In genomic region chr11:31809857-31810778, GRCh38 we compare ENCODE assay signal across 8 cellular contexts. TPM values are rescaled to one million over a fixed set of nuclear protein-coding genes. Genes with fewer than 3 reads are reported as not detected.
A peak's percentile ranks its signal among the peaks of the same experiment; 100 is the strongest.
DNase-seq lines count a peak whose midpoint lies in the region; ATAC-seq and TF ChIP-seq lines count a peak whose summit lies in the region.

No MANE protein-coding gene starts in this region.

- H3K9me2 ChIP-seq in GM23338 (ENCODE audit: insufficient read depth) (no peaks in the 10 kb centered on the region), SK-N-SH (no peaks in the 10 kb centered on the region), neural cell (ENCODE audit: insufficient read depth, low read length) (no peaks in the 10 kb centered on the region)

- WGBS in SK-N-SH (ENCODE audit: low lambda C conversion rate): 6% methylated on average over 35 of the region's 91 CpGs
- WGBS in esophagus, 2 donors: 3 to 4% methylated on average over 69 to 91 of the region's 91 CpGs

- H3K9me3 ChIP-seq in SK-N-SH (no peaks in the 10 kb centered on the region), esophagus (ENCODE audit: control insufficient read depth in 2 of 2, insufficient read depth in 1 of 2, low read depth in 1 of 2, low read length in 1 of 2) (peaks cover 0 to 4% of the 10 kb centered on the region in 2 donors), neural cell (ENCODE audit: low read length) (no peaks in the 10 kb centered on the region)

- TF ChIP-seq EP300 in SK-N-SH (IDR thresholded peaks at IDR 0.05; ENCODE audit: borderline replicate concordance in 1 of 2, low read depth in 1 of 2, low read length in 1 of 2): no peak
- TF ChIP-seq EP300 in neural cell (conservative IDR thresholded peaks at IDR 0.05; ENCODE audit: poor library complexity, severe bottlenecking): no peak

- peaks cover 10% of the 10 kb centered on the region; the same call in 2 of the 3 replicates for H3K9me3 Mint-ChIP-seq in GM23338

- H3K27ac ChIP-seq in GM23338 (ENCODE audit: low read depth) (no peak overlapping the region), SK-N-SH (ENCODE audit: low read depth in 2 of 2, low read length in 1 of 2) (no peak overlapping the region), esophagus (ENCODE audit: low read depth in 2 of 2, low read length in 1 of 2) (no peak overlapping the region), neural cell (ENCODE audit: low read length) (peak overlapping the region; percentile 73)

- H3K4me3 ChIP-seq in AG04449 (ENCODE audit: low read depth, low read length) (peak overlapping the region; percentile 54), GM23338 (peak overlapping the region; percentile 71), SK-N-SH (ENCODE audit: low read depth in 2 of 2, low read length in 1 of 2) (peak overlapping the region; percentile 6 to 39; a peak in 2 of 4 replicates), esophagus (ENCODE audit: low read depth in 1 of 2, low read length in 2 of 2) (peak overlapping the region; percentile 32 to 42), neural cell (ENCODE audit: low read length) (peak overlapping the region; percentile 97)

- H3K27me3 ChIP-seq in GM23338 (ENCODE audit: insufficient read depth): peaks cover 99% of the 10 kb centered on the region
- H3K27me3 ChIP-seq in SK-N-SH (ENCODE audit: insufficient read depth): peaks cover 98% of the 10 kb centered on the region
- H3K27me3 ChIP-seq in esophagus (ENCODE audit: control insufficient read depth in 1 of 2, insufficient read depth in 2 of 2, low read length in 2 of 2): peaks cover 10 to 65% of the 10 kb centered on the region in 2 donors
- H3K27me3 ChIP-seq in neural cell (ENCODE audit: insufficient read depth, low read depth, low read length): peaks cover 70% of the 10 kb centered on the region

- peaks cover 75% of the 10 kb centered on the region for H3K4me1 ChIP-seq in GM23338 (ENCODE audit: insufficient read depth)
- peaks cover 6 to 9% of the 10 kb centered on the region in 2 experiments; a peak in 2 of 4 replicates for H3K4me1 ChIP-seq in SK-N-SH (ENCODE audit: control insufficient read depth in 1 of 2, insufficient read depth in 2 of 2, low read depth in 1 of 2, low read length in 1 of 2)
- peaks cover 17 to 23% of the 10 kb centered on the region in 2 donors for H3K4me1 ChIP-seq in esophagus (ENCODE audit: control insufficient read depth in 2 of 2, insufficient read depth in 2 of 2, low read length in 1 of 2)

- H3K4me2 ChIP-seq in GM23338 (peak overlapping the region; percentile 74), SK-N-SH (peak overlapping the region; percentile 82), neural cell (ENCODE audit: low read length) (peak overlapping the region; percentile 72)

- H2AFZ ChIP-seq in GM23338 (peak overlapping the region; percentile 79), SK-N-SH (ENCODE audit: low read depth) (peak overlapping the region; percentile 22; the same call in 1 of the 2 replicates), neural cell (ENCODE audit: low read depth, low read length) (no peak overlapping the region)

- no peak overlapping the region for H3K27ac Mint-ChIP-seq in GM23338

- H3K27me3 Mint-ChIP-seq in GM23338 (ENCODE audit: insufficient read depth, low read depth, poor library complexity): peaks cover 96% of the 10 kb centered on the region

- H3F3A ChIP-seq in GM23338 (replicated peaks; ENCODE audit: low read depth): peaks cover 34% of the 10 kb centered on the region
- no peaks in the 10 kb centered on the region for H3F3A ChIP-seq in SK-N-SH (replicated peaks; ENCODE audit: insufficient read depth)
- H3F3A ChIP-seq in neural cell (ENCODE audit: insufficient read depth, low read length, poor library complexity, severe bottlenecking): peaks cover 12% of the 10 kb centered on the region

- POLR2A ChIA-PET in AG04449 (lab: Yijun Ruan, JAX) (no interaction called here), SK-N-SH (lab: Yijun Ruan, JAX) (interaction anchor here (0.6 kb wide), 1 partner anchor 12 kb away, joined by 3 read pairs; no protein-coding TSS in a partner anchor)

- no peak for TF ChIP-seq CTCF in AG04449 (IDR thresholded peaks at IDR 0.05; ENCODE audit: insufficient read depth, low read length, missing control alignments)
- no peak for TF ChIP-seq CTCF in GM23338 (conservative IDR thresholded peaks at IDR 0.05; ENCODE audit: low read depth in 2 of 2)
- TF ChIP-seq CTCF in SK-N-SH (IDR thresholded peaks at IDR 0.05): no peak
- no peak for TF ChIP-seq CTCF in neural cell (IDR thresholded peaks at IDR 0.05; ENCODE audit: poor library complexity, severe bottlenecking)

- H3K36me3 ChIP-seq in GM23338 (ENCODE audit: insufficient read depth) (no peaks in the 10 kb centered on the region), SK-N-SH (replicated peaks in 1 of 2; ENCODE audit: control insufficient read depth in 1 of 2, insufficient read depth in 2 of 2, low read length in 1 of 2) (no peaks in the 10 kb centered on the region), esophagus (ENCODE audit: control insufficient read depth in 2 of 2, insufficient read depth in 2 of 2, low read length in 1 of 2) (no peaks in the 10 kb centered on the region), neural cell (ENCODE audit: insufficient read depth, low read length) (no peaks in the 10 kb centered on the region)

- DNase-seq in AG04449 (ENCODE audit: low read depth, low spot score): no peak
- DNase-seq in GM23338 (ENCODE audit: low spot score): peak; percentile 73
- peak; percentile 68 for DNase-seq in SK-N-SH
- no peak for DNase-seq in AML-193 (lab: John Stamatoyannopoulos, UW)
- DNase-seq in sciatic nerve (ENCODE audit: low spot score): no peak

- peak; percentile 6 for ATAC-seq in GM23338
- ATAC-seq in HG02870 (IDR thresholded peaks at IDR 0.05; ENCODE audit: unreplicated experiment): no peak
- ATAC-seq in sciatic nerve: no peak

- TF ChIP-seq RAD21 in SK-N-SH (IDR thresholded peaks at IDR 0.05; ENCODE audit: low read length) (no peak), neural cell (conservative IDR thresholded peaks at IDR 0.05) (peak; percentile 53)

- H3K4me3 Mint-ChIP-seq in GM23338: peak overlapping the region; percentile 70

- H3K4me1 Mint-ChIP-seq in GM23338: peaks cover 55% of the 10 kb centered on the region

- H3K9ac ChIP-seq in SK-N-SH (no peak overlapping the region), neural cell (ENCODE audit: low read length) (peak overlapping the region; percentile 77)

- intact Hi-C loops in sciatic nerve (cut with DNase I): no loop called here

- CTCF ChIA-PET in AG04449 (lab: Yijun Ruan, JAX): interaction anchor here (0.6 to 1.4 kb wide), 4 partner anchors 12 to 366 kb away, joined by 3 read pairs; no protein-coding TSS in a partner anchor
- CTCF ChIA-PET in SK-N-SH (lab: Yijun Ruan, JAX): interaction anchor here (0.7 to 1.9 kb wide), 4 partner anchors 11 to 621 kb away, joined by 3 to 6 read pairs (median 4); no protein-coding TSS in a partner anchor

- H4K20me1 ChIP-seq in GM23338 (replicated peaks; ENCODE audit: insufficient read depth): peaks cover 10% of the 10 kb centered on the region
- H4K20me1 ChIP-seq in SK-N-SH (ENCODE audit: insufficient read depth): peaks cover 24% of the 10 kb centered on the region
- no peaks in the 10 kb centered on the region for H4K20me1 ChIP-seq in neural cell (ENCODE audit: insufficient read depth)

- H3K36me3 Mint-ChIP-seq in GM23338 (ENCODE audit: low read depth): peaks cover 4% of the 10 kb centered on the region; the same call in 1 of the 3 replicates

- H3K79me2 ChIP-seq in GM23338 (replicated peaks; ENCODE audit: insufficient read depth) (no peaks in the 10 kb centered on the region), SK-N-SH (ENCODE audit: insufficient read depth) (no peaks in the 10 kb centered on the region), neural cell (replicated peaks; ENCODE audit: insufficient read depth, low read length) (peaks cover 48% of the 10 kb centered on the region)

TF ChIP-seq in GM23338, 12 proteins besides CTCF, POLR2A, EP300 and RAD21 (continues in another document):
- TF ChIP-seq STAT1 (IDR thresholded peaks at IDR 0.05; ENCODE audit: unreplicated experiment): no peak

TF ChIP-seq in SK-N-SH, 30 proteins besides CTCF, POLR2A, EP300 and RAD21:
- no peak for TF ChIP-seq MEF2A (IDR thresholded peaks at IDR 0.05; ENCODE audit: borderline replicate concordance, low read depth)
- peak; percentile 82 for TF ChIP-seq EZH2phosphoT487 (IDR thresholded peaks at IDR 0.05; ENCODE audit: borderline replicate concordance, low read depth)

TF ChIP-seq in neural cell, 6 proteins besides CTCF, POLR2A, EP300 and RAD21 (continues in another document):
- TF ChIP-seq TAF1 (IDR thresholded peaks at IDR 0.05; ENCODE audit: low read depth) (no peak), EZH2 (IDR thresholded peaks at IDR 0.05; ENCODE audit: borderline replicate concordance, insufficient read depth, low read length, poor library complexity, severe bottlenecking) (no peak), REST (IDR thresholded peaks at IDR 0.05; ENCODE audit: borderline replicate concordance) (no peak)

RNA-seq across cellular contexts. Expression of gene PAX6, which starts 1.0 kb away (rescaled TPM):
- total RNA-seq in GM23338 (2014; rRNA removed; shearing (Covaris generic)): 0.17 and 1.0 TPM in 2 replicates
- polyA plus RNA-seq in GM23338 (2016; fragmentation: Nextera tagmentation; extraction: Ambion mirVana): 0.24 and 0.45 TPM in 2 replicates
- not detected in 2 replicates for polyA plus RNA-seq in SK-N-SH (2012; rRNA removed)
- polyA plus RNA-seq in SK-N-SH (2012; cell fraction: cytosol; rRNA removed): not detected in 2 replicates
- not detected in 2 replicates for polyA plus RNA-seq in SK-N-SH (2012; cell fraction: nucleus; rRNA removed)
- polyA plus RNA-seq in esophagus: under 1 TPM; 0.08 to 0.10 TPM
- 72.6 and 74.7 TPM in 2 replicates for polyA plus RNA-seq in neural cell
- 65.7 and 69.8 TPM in 2 replicates for polyA minus RNA-seq in neural cell
- not detected for total RNA-seq in sciatic nerve

Comparison
In these comparisons a context has a peak if more than half of its experiments do, and no peak if none do; other contexts are left out.
1. DNase-seq: peak in GM23338 (single experiment) and SK-N-SH (single experiment); none in AG04449 (single experiment), AML-193 (0 of 2) and sciatic nerve (single experiment).
2. H3K4me3 ChIP-seq: peak in every context shown above with its lines; median percentile 97 in neural cell; 71 in GM23338; 54 in AG04449; 37 in esophagus; 22 in SK-N-SH.
3. RNA of gene PAX6, which starts 1.0 kb away (polyA plus RNA-seq): 72.6 to 74.7 TPM in neural cell; 0.24 to 0.45 TPM in GM23338, 0.08 to 0.10 TPM in esophagus and not detected in SK-N-SH; every median in the first group is over 10 times any median in the second.
4. Peak in every context shown above with its lines, with median percentiles within 50 percentile points of each other: H3K4me2 ChIP-seq.